Comparison of ENCODE assay signal across 8 cellular contexts in the genomic region with DNA sequence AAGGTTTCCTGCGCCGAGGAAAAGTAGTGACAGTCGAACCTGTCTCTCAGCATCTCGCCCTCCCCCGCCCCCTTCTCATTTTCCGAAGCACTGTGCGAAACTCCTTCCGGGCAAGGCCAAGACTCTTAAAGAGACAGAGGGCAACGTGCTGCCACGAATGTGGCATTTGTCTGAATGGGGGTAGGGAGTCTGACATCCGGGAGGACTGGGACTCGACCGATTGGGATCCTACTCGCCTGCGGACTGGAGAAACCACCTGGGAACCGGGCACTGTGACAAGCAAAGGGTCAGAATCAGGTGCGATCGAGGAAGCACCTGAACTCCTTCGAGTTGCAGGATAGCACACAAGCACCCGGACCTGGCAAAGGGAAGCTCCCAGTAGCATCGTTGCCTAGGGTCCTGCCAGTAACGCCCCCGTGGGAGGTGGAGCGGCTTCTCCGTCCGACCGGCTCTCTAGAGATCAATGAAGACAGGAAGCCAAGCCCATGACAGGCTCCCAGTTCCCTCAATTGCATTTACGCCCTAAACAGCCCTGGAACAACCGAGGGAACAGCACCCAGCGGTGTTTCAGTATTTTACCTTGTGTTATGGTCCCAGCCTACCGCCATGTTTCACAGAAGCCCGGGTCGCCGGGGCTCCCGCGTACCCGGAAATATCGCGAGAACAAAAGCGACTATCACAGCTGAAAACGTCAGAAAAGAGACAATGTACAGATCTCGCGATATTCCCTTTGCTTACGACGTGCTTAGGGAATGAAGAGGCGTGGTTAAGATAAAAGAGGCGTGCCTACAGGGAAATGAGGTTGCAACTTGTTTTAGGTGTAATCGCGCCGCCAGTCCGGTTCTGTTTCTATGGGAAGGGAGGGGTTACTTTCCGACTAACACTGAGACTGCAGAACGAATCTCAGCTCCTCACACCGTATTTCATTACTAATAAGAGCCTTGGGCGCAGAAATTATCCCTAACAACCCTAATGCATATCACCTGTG. TPM values are rescaled to one million over a fixed set of nuclear protein-coding genes. Genes with fewer than 3 reads are reported as not detected.
DNase-seq lines count a peak whose midpoint lies in the region; ATAC-seq and TF ChIP-seq lines count a peak whose summit lies in the region.

A gene with protein sequence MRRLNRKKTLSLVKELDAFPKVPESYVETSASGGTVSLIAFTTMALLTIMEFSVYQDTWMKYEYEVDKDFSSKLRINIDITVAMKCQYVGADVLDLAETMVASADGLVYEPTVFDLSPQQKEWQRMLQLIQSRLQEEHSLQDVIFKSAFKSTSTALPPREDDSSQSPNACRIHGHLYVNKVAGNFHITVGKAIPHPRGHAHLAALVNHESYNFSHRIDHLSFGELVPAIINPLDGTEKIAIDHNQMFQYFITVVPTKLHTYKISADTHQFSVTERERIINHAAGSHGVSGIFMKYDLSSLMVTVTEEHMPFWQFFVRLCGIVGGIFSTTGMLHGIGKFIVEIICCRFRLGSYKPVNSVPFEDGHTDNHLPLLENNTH (minus strand): TSS at position 637 of the 988 bp plus-strand sequence. CDS start 9,539 bp downstream, outside the sequence.

- peaks cover 7% of the 10 kb centered on the region; the same call in 1 of the 2 replicates for H3K9me3 ChIP-seq in BLaER1

- intact Hi-C loops in left colon (cut with DNase I, micrococcal nuclease), result no loop called here

- ATAC-seq in GM19328 (IDR thresholded peaks at IDR 0.05; ENCODE audit: unreplicated experiment) (peak; percentile 95), HG03520 (IDR thresholded peaks at IDR 0.05; ENCODE audit: unreplicated experiment) (peak; percentile 98), left colon (peak; percentile 94)

- H3K27me3 ChIP-seq in BLaER1, result no peaks in the 10 kb centered on the region

- H3K4me1 Mint-ChIP-seq in activated CD4-positive, alpha-beta T cell treated with anti-CD3 and anti-CD28 coated beads, Interleukin-2, amount 10 ng/mL, durations not matched to agents 7 days and 5 days, result peaks cover 51% of the 10 kb centered on the region

- H3K4me3 ChIP-seq in BLaER1 (peak within 1 kb of the TSS; percentile 96), coronary artery (peak within 1 kb of the TSS; percentile 90)

- H3K4me2 ChIP-seq in BLaER1, result peak within 1 kb of the TSS; percentile 84

- peak within 1 kb of the TSS; percentile 95 for H3K27ac Mint-ChIP-seq in activated CD4-positive, alpha-beta T cell treated with anti-CD3 and anti-CD28 coated beads, Interleukin-2, amount 10 ng/mL, durations not matched to agents 7 days and 5 days

- no peaks in the 10 kb centered on the region for H3K9me3 Mint-ChIP-seq in activated CD4-positive, alpha-beta T cell treated with anti-CD3 and anti-CD28 coated beads, Interleukin-2, amount 10 ng/mL, durations not matched to agents 7 days and 5 days

- peak within 1 kb of the TSS; percentile 92 for H3K4me3 Mint-ChIP-seq in activated CD4-positive, alpha-beta T cell treated with anti-CD3 and anti-CD28 coated beads, Interleukin-2, amount 10 ng/mL, durations not matched to agents 7 days and 5 days

- H3K27me3 Mint-ChIP-seq in activated CD4-positive, alpha-beta T cell treated with anti-CD3 and anti-CD28 coated beads, Interleukin-2, amount 10 ng/mL, durations not matched to agents 7 days and 5 days, result no peaks in the 10 kb centered on the region

- CTCF ChIA-PET in activated CD4-positive, alpha-beta T cell treated with anti-CD3 and anti-CD28 coated beads, Interleukin-2, amount 10 ng/mL, durations not matched to agents 7 days and 5 days (lab: Charles Lee), result no interaction called here

- no peak for TF ChIP-seq CTCF in coronary artery (IDR thresholded peaks at IDR 0.05)

- peaks cover 30% of the 10 kb centered on the region for H4K20me1 ChIP-seq in BLaER1

- H3K36me3 Mint-ChIP-seq in activated CD4-positive, alpha-beta T cell treated with anti-CD3 and anti-CD28 coated beads, Interleukin-2, amount 10 ng/mL, durations not matched to agents 7 days and 5 days (ENCODE audit: low read depth), result peaks cover 19% of the 10 kb centered on the region

- peak within 1 kb of the TSS; percentile 97 for H3K9ac ChIP-seq in BLaER1

- DNase-seq in NCI-H69 (lab: John Stamatoyannopoulos, UW) (peak; percentile 97), coronary artery (ENCODE audit: low spot score) (peak; percentile 94), left colon (peak; percentile 92 to 93)
- peak; percentile 97 for DNase-seq in activated CD4-positive, alpha-beta T cell treated with anti-CD3 and anti-CD28 coated beads, Interleukin-2, amount 10 ng/mL, durations not matched to agents 7 days and 5 days
- DNase-seq in stimulated activated CD4-positive, alpha-beta T cell treated with anti-CD3 and anti-CD28 coated beads, Interleukin-1b, Interleukin-23, amount 100 ng/mL, for 48 hours, result peak; percentile 91

- H3K27ac ChIP-seq in BLaER1 (peak within 1 kb of the TSS; percentile 96), coronary artery (peak within 1 kb of the TSS; percentile 74 to 87)

- peaks cover 27% of the 10 kb centered on the region for H3K36me3 ChIP-seq in BLaER1

- POLR2A ChIA-PET in activated CD4-positive, alpha-beta T cell treated with anti-CD3 and anti-CD28 coated beads, Interleukin-2, amount 10 ng/mL, durations not matched to agents 7 days and 5 days (lab: Charles Lee), result interaction anchor here (0.6 to 0.8 kb wide), 2 partner anchors 10 to 80 kb away, joined by 4 read pairs; no protein-coding TSS in a partner anchor

- peaks cover 22% of the 10 kb centered on the region for H3K4me1 ChIP-seq in BLaER1

RNA-seq across cellular contexts. Expression of the gene that starts here (rescaled TPM):
- total RNA-seq in activated CD4-positive, alpha-beta T cell treated with anti-CD3 and anti-CD28 coated beads, Interleukin-2, amount 10 ng/mL, durations not matched to agents 7 days and 5 days, result 10 to 100 TPM; 66.4 to 83.3 TPM
- 10 to 100 TPM; 33.7 to 46.8 TPM for total RNA-seq in left colon

Comparison
In these comparisons a context has a peak if more than half of its experiments do, and no peak if none do; other contexts are left out.
1. Peak in every context shown above with its lines: DNase-seq, ATAC-seq, H3K4me3 ChIP-seq and H3K27ac ChIP-seq.